Comparison of ENCODE assay signal across 26 cellular contexts in the genomic region with DNA sequence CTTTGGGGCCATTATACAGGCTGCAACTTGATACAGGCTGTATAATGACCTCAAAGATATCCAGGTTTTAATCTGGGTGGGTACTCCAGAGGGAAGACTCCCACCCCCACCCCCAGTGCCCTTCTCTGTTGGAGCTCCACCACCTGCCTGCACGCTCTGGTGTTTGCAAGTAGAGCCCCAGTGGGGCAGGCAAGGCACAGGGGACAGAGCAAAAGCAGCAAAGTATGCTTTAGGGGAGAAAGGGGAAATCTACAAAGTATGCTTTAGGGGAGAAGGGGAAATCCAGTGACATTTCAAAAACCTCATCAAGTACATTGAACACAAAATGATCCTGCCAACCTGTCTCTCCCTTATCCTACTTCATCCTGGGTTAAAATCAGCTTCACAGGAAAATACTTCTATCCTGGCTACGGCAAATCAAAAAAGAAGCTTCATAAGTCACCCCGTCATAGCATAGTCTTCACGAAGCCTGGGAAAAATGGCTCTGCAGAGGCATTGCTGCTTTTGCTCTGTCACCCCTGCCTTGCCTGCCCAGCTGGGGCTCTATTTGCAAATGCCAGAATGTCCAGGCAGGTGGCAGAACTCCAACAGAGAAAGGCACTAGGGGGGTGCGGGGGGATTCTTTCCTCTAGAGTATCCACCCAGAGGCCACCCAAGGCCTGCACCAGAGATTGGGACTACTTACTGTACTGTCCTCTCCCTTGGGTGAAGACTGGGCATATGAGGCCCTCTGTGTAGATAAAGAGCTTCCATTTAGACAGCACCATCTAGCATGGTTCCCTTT.
"Had no signal": no experiment of that assay in that cellular context is flagged by ENCODE, and none has a peak within 500 bp of the region (broad histone marks: within the 10 kb centered on the region; RNA-seq: fewer than 3 reads in every experiment).

No MANE protein-coding gene starts in this region.

- DNase-seq: activated effector memory CD4-positive, alpha-beta T cell treated with Interleukin-2 at 50 U/mL for 16 hours; activated naive CD4-positive, alpha-beta T cell treated with anti-CD3 and anti-CD28 coated beads for 36 hours; activated naive CD8-positive, alpha-beta T cell treated with anti-CD3 and anti-CD28 coated beads, Interleukin-2, amount 10 ng/mL, durations not matched to agents 7 days and 5 days; activated T-cell treated with anti-CD3 and anti-CD28 coated beads, Interleukin-2, amount 50 U/mL, for 72 hours; amniotic stem cell; colonic mucosa; dorsolateral prefrontal cortex; effector memory CD8-positive, alpha-beta T cell; esophagus squamous epithelium; gastrocnemius medialis; hippocampal formation; kidney glomerular epithelial cell; left ventricle myocardium inferior; naive thymus-derived CD8-positive, alpha-beta T cell; ovary; psoas muscle; stimulated activated CD4-positive, alpha-beta T cell treated with anti-CD3 and anti-CD28 coated beads, Interleukin-12 subunit alpha, Interleukin-12 subunit beta, amount 100 ng/mL, for 4 hours; stimulated activated CD4-positive, alpha-beta T cell treated with anti-CD3 and anti-CD28 coated beads, Interleukin-4, amount 100 ng/mL, for 4 hours; T-helper 1 cell; testis; upper lobe of left lung; WERI-Rb-1 had no signal

- H3K27ac ChIP-seq: breast epithelium, colonic mucosa, dorsolateral prefrontal cortex, esophagus squamous epithelium, gastrocnemius medialis, left ventricle myocardium inferior, neutrophil, ovary, psoas muscle, right atrium auricular region, testis, upper lobe of left lung, WERI-Rb-1 had no signal

- H3K9me3 Mint-ChIP-seq: activated naive CD4-positive, alpha-beta T cell treated with anti-CD3 and anti-CD28 coated beads for 36 hours; activated naive CD8-positive, alpha-beta T cell treated with anti-CD3 and anti-CD28 coated beads, Interleukin-2, amount 10 ng/mL, durations not matched to agents 7 days and 5 days; activated T-cell treated with anti-CD3 and anti-CD28 coated beads, Interleukin-2, amount 50 U/mL, for 72 hours; effector memory CD8-positive, alpha-beta T cell; mesothelial cell of epicardium; naive thymus-derived CD8-positive, alpha-beta T cell had no signal

- H3K36me3 ChIP-seq: breast epithelium, colonic mucosa, esophagus squamous epithelium, gastrocnemius medialis, left ventricle myocardium inferior, neutrophil, ovary, right atrium auricular region, upper lobe of left lung, WERI-Rb-1 had no signal

- H3K27ac Mint-ChIP-seq: activated naive CD4-positive, alpha-beta T cell treated with anti-CD3 and anti-CD28 coated beads for 36 hours; activated naive CD8-positive, alpha-beta T cell treated with anti-CD3 and anti-CD28 coated beads, Interleukin-2, amount 10 ng/mL, durations not matched to agents 7 days and 5 days; activated T-cell treated with anti-CD3 and anti-CD28 coated beads, Interleukin-2, amount 50 U/mL, for 72 hours; effector memory CD8-positive, alpha-beta T cell; mesothelial cell of epicardium had no signal

- H3K4me3 ChIP-seq: breast epithelium, colonic mucosa, dorsolateral prefrontal cortex, esophagus squamous epithelium, gastrocnemius medialis, left ventricle myocardium inferior, ovary, psoas muscle, right atrium auricular region, testis, upper lobe of left lung had no signal

- H3K4me3 Mint-ChIP-seq: activated naive CD4-positive, alpha-beta T cell treated with anti-CD3 and anti-CD28 coated beads for 36 hours; activated naive CD8-positive, alpha-beta T cell treated with anti-CD3 and anti-CD28 coated beads, Interleukin-2, amount 10 ng/mL, durations not matched to agents 7 days and 5 days; activated T-cell treated with anti-CD3 and anti-CD28 coated beads, Interleukin-2, amount 50 U/mL, for 72 hours; effector memory CD8-positive, alpha-beta T cell; mesothelial cell of epicardium; naive thymus-derived CD8-positive, alpha-beta T cell had no signal

- H3K36me3 Mint-ChIP-seq: activated naive CD8-positive, alpha-beta T cell treated with anti-CD3 and anti-CD28 coated beads, Interleukin-2, amount 10 ng/mL, durations not matched to agents 7 days and 5 days; mesothelial cell of epicardium; naive thymus-derived CD8-positive, alpha-beta T cell had no signal

- H3K27me3 ChIP-seq: breast epithelium, colonic mucosa, dorsolateral prefrontal cortex, gastrocnemius medialis, neutrophil, ovary, right atrium auricular region, testis, upper lobe of left lung had no signal

- ATAC-seq: activated T-cell treated with anti-CD3 and anti-CD28 coated beads, Interleukin-2, amount 50 U/mL, for 72 hours; effector memory CD8-positive, alpha-beta T cell; gastrocnemius medialis; naive thymus-derived CD8-positive, alpha-beta T cell; psoas muscle had no signal

- H3K9me3 ChIP-seq: breast epithelium, colonic mucosa, esophagus squamous epithelium, gastrocnemius medialis, left ventricle myocardium inferior, neutrophil, ovary, psoas muscle, right atrium auricular region, testis, upper lobe of left lung had no signal

- H3K4me1 ChIP-seq: breast epithelium, colonic mucosa, gastrocnemius medialis, left ventricle myocardium inferior, psoas muscle, right atrium auricular region, testis, upper lobe of left lung had no signal
